In genomic region chr11:64864473-64865285, GRCh38 we compare ENCODE assay signal across 1 cellular context.
TF ChIP-seq lines count a peak whose summit lies in the region.

No MANE protein-coding gene starts in this region.

TF ChIP-seq in H1, 55 proteins besides CTCF, POLR2A, EP300 and RAD21:
- no peak for TF ChIP-seq KDM5A (IDR thresholded peaks at IDR 0.05; ENCODE audit: low read length)
- no peak for TF ChIP-seq TEAD4 (IDR thresholded peaks at IDR 0.05; ENCODE audit: low read depth, low read length)
- TF ChIP-seq SRF (IDR thresholded peaks at IDR 0.05; ENCODE audit: low read depth, low read length) = peak; percentile 62
- peak; percentile 50; the same call in 1 of the 2 replicates for TF ChIP-seq BACH1 (IDR thresholded peaks at IDR 0.05; ENCODE audit: low read length)
